In genomic region chr2:221747289-221747972, GRCh38 we compare ENCODE assay signal across 16 cellular contexts.
DNase-seq lines count a peak whose midpoint lies in the region; ATAC-seq, FAIRE-seq and TF ChIP-seq lines count a peak whose summit lies in the region.
"Had no signal": no experiment of that assay in that cellular context is flagged by ENCODE, and none has a peak within 500 bp of the region (broad histone marks: within the 10 kb centered on the region; RNA-seq: fewer than 3 reads in every experiment).

No MANE protein-coding gene starts in this region.

- H4K20me1 ChIP-seq in osteoblast (ENCODE audit: insufficient read depth, low read length): no peaks in the 10 kb centered on the region

- intact Hi-C loops in kidney (cut with DNase I): no loop called here

- H2AFZ ChIP-seq in osteoblast (ENCODE audit: low read length): no peak overlapping the region

- H3K4me3 ChIP-seq in kidney (ENCODE audit: low read length in 2 of 2): no peak overlapping the region
- H3K4me3 ChIP-seq in Peyer's patch: no peak overlapping the region
- H3K4me3 ChIP-seq in osteoblast (ENCODE audit: insufficient read depth, low read length): no peak overlapping the region
- H3K4me3 ChIP-seq: gastroesophageal sphincter had no signal

- no peaks in the 10 kb centered on the region for H3K79me2 ChIP-seq in osteoblast (ENCODE audit: insufficient read depth, low read length)

- H3K27me3 ChIP-seq in Peyer's patch (no peaks in the 10 kb centered on the region), osteoblast (ENCODE audit: insufficient read depth, low read length) (no peaks in the 10 kb centered on the region)
- H3K27me3 ChIP-seq: BE2C, gastroesophageal sphincter had no signal

- H3K9me3 ChIP-seq in kidney (ENCODE audit: control insufficient read depth in 1 of 2, low read length in 2 of 2): no peaks in the 10 kb centered on the region
- no peaks in the 10 kb centered on the region for H3K9me3 ChIP-seq in Peyer's patch
- no peaks in the 10 kb centered on the region for H3K9me3 ChIP-seq in osteoblast (ENCODE audit: low read depth, low read length)
- H3K9me3 ChIP-seq: BE2C had no signal

- H3K27ac ChIP-seq in kidney (ENCODE audit: low read depth in 2 of 2, low read length in 2 of 2) (no peak overlapping the region), Peyer's patch (no peak overlapping the region), osteoblast (ENCODE audit: low read depth, low read length) (no peak overlapping the region)
- H3K27ac ChIP-seq: gastroesophageal sphincter, KMS-11 had no signal

- no peak overlapping the region for H3K4me2 ChIP-seq in osteoblast (ENCODE audit: insufficient read depth, low read length)
- H3K4me2 ChIP-seq: KMS-11 had no signal

- no peak for TF ChIP-seq POLR2A in Peyer's patch (IDR thresholded peaks at IDR 0.05)

- TF ChIP-seq CTCF in kidney (IDR thresholded peaks at IDR 0.05; ENCODE audit: borderline replicate concordance, extremely low read depth, insufficient read depth): no peak
- no peak for TF ChIP-seq CTCF in Peyer's patch (IDR thresholded peaks at IDR 0.05)
- no peak for TF ChIP-seq CTCF in osteoblast (IDR thresholded peaks at IDR 0.05; ENCODE audit: extremely low read depth, low read depth, low read length)

- no peak for DNase-seq in kidney
- no peak for DNase-seq in Peyer's patch
- no peak for DNase-seq in osteoblast (ENCODE audit: insufficient read length, low spot score, missing footprints)
- DNase-seq in RKO (ENCODE audit: low spot score): no peak
- DNase-seq: activated B cell treated with CpG ODN at 0.5 μM for 24 hours; BE2C; effector memory CD4-positive, alpha-beta T cell; NCI-H187; NCI-H82 had no signal

- FAIRE-seq in kidney (lab: Jason Lieb, UNC): no peak
- FAIRE-seq: keratinocyte had no signal

- peak; percentile 84 for ATAC-seq in GM18498 (IDR thresholded peaks at IDR 0.05; ENCODE audit: unreplicated experiment)
- ATAC-seq in GM19043 (IDR thresholded peaks at IDR 0.05; ENCODE audit: low read depth, unreplicated experiment): peak; percentile 55
- peak; percentile 61 for ATAC-seq in HG02678 (IDR thresholded peaks at IDR 0.05; ENCODE audit: unreplicated experiment)
- peak; percentile 80 for ATAC-seq in HG03378 (IDR thresholded peaks at IDR 0.05; ENCODE audit: unreplicated experiment)
- ATAC-seq: gastroesophageal sphincter had no signal

- no peak overlapping the region for H3K9ac ChIP-seq in kidney (ENCODE audit: low read length in 2 of 2)
- H3K9ac ChIP-seq: KMS-11 had no signal

- H3K36me3 ChIP-seq in kidney (ENCODE audit: control insufficient read depth in 1 of 2, insufficient read depth in 2 of 2, low read length in 2 of 2) (no peaks in the 10 kb centered on the region), Peyer's patch (no peaks in the 10 kb centered on the region), osteoblast (ENCODE audit: insufficient read depth, low read length) (no peaks in the 10 kb centered on the region)
- H3K36me3 ChIP-seq: BE2C, gastroesophageal sphincter had no signal

- H3K4me1 ChIP-seq in kidney (ENCODE audit: control insufficient read depth in 1 of 2, insufficient read depth in 1 of 2, low read depth in 1 of 2, low read length in 2 of 2) (no peaks in the 10 kb centered on the region), Peyer's patch (no peaks in the 10 kb centered on the region), osteoblast (ENCODE audit: insufficient read depth, low read length) (no peaks in the 10 kb centered on the region)
- H3K4me1 ChIP-seq: BE2C, gastroesophageal sphincter had no signal
